9 cellular contexts compared by ENCODE assay signal in the genomic region with DNA sequence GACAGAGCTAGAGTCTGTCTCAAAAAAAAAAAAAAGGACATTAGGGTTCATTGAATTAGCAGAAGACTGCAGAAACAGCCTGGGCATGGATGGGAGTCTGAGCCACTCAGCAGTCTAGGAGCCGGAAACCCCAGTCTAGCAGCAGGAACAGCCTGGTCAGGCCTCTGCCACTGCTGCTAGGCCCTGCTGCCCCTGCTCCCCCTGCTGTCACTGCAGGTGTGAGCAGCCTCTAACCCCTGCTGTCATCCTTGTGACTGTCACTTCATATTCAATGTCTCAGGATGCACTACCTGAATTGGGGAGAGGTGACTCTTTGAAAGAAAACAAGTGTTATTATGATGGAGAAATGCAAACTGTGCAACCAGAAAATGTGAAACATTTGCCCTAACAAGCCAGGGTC. TPM values are rescaled to one million over a fixed set of nuclear protein-coding genes. Genes with fewer than 3 reads are reported as not detected.
A peak's percentile ranks its signal among the peaks of the same experiment; 100 is the strongest.
DNase-seq lines count a peak whose midpoint lies in the region; ATAC-seq, FAIRE-seq and TF ChIP-seq lines count a peak whose summit lies in the region.
"Had no signal": no experiment of that assay in that cellular context is flagged by ENCODE, and none has a peak within 500 bp of the region (broad histone marks: within the 10 kb centered on the region; RNA-seq: fewer than 3 reads in every experiment).

No MANE protein-coding gene starts in this region.

- TF ChIP-seq CTCF in GM20000 (IDR thresholded peaks at IDR 0.05; ENCODE audit: extremely low read depth, missing control alignments) (peak; percentile 62), brain microvascular endothelial cell (IDR thresholded peaks at IDR 0.05; ENCODE audit: low read depth, low read length, missing control alignments) (no peak)

- H3K27me3 ChIP-seq in CD8-positive, alpha-beta memory T cell (ENCODE audit: insufficient read depth, low read length, poor library complexity, severe bottlenecking), result no peaks in the 10 kb centered on the region
- H3K27me3 ChIP-seq in brain microvascular endothelial cell (replicated peaks), result no peaks in the 10 kb centered on the region
- H3K27me3 ChIP-seq in MG63, result no peaks in the 10 kb centered on the region

- ATAC-seq in left lobe of liver, result peak; percentile 89
- no peak for ATAC-seq in HG03354 (IDR thresholded peaks at IDR 0.05; ENCODE audit: poor library complexity, severe bottlenecking, unreplicated experiment)

- H3K9me3 ChIP-seq in CD8-positive, alpha-beta memory T cell (ENCODE audit: low read length), result no peaks in the 10 kb centered on the region
- no peaks in the 10 kb centered on the region for H3K9me3 ChIP-seq in MG63

- no peak overlapping the region for H3K4me3 ChIP-seq in CD8-positive, alpha-beta memory T cell (ENCODE audit: low read length)
- H3K4me3 ChIP-seq in brain microvascular endothelial cell (ENCODE audit: low read depth, low read length), result no peak overlapping the region
- H3K4me3 ChIP-seq in MG63, result no peak overlapping the region

- H3K36me3 ChIP-seq in CD8-positive, alpha-beta memory T cell (ENCODE audit: insufficient read depth, low read length), result no peaks in the 10 kb centered on the region
- no peaks in the 10 kb centered on the region for H3K36me3 ChIP-seq in brain microvascular endothelial cell (replicated peaks)
- H3K36me3 ChIP-seq in MG63, result no peaks in the 10 kb centered on the region

- H3K9me3 Mint-ChIP-seq in CD8-positive, alpha-beta memory T cell, result no peaks in the 10 kb centered on the region

- POLR2A ChIA-PET in CD8-positive, alpha-beta memory T cell (lab: Charles Lee), result interaction anchor here (0.7 to 1.1 kb wide), 2 partner anchors 11 to 130 kb away, joined by 3 to 5 read pairs; no protein-coding TSS in a partner anchor

- H3K27me3 Mint-ChIP-seq in CD8-positive, alpha-beta memory T cell, result no peaks in the 10 kb centered on the region

- H3K27ac Mint-ChIP-seq in CD8-positive, alpha-beta memory T cell, result no peak overlapping the region

- FAIRE-seq in H54 (lab: Jason Lieb, UNC), result no peak

- in situ Hi-C loops in brain microvascular endothelial cell (cut with HindIII; ENCODE audit: low pct_ligation_motif_present, low sequenced_read_pairs), result no loop called here

- H3K4me1 Mint-ChIP-seq in CD8-positive, alpha-beta memory T cell, result peaks cover 5 to 6% (median 5%) of the 10 kb centered on the region in 3 donors

- no peak overlapping the region for H3K4me3 Mint-ChIP-seq in CD8-positive, alpha-beta memory T cell

- H3K27ac ChIP-seq in CD8-positive, alpha-beta memory T cell (ENCODE audit: low read depth, low read length), result no peak overlapping the region
- no peak overlapping the region for H3K27ac ChIP-seq in brain microvascular endothelial cell

- peak; percentile 13 to 61 (median 44) for DNase-seq in CD8-positive, alpha-beta memory T cell
- DNase-seq in GM20000 (ENCODE audit: low spot score), result peak; percentile 46
- DNase-seq in activated CD4-positive, alpha-beta T cell treated with anti-CD3 and anti-CD28 coated beads, Interleukin-2, amount 50 U/mL, for 1 hour, result peak; percentile 32
- DNase-seq in left lobe of liver (ENCODE audit: low spot score), result no peak
- no peak for DNase-seq in H54 (ENCODE audit: insufficient read length, low spot score)
- no peak for DNase-seq in brain microvascular endothelial cell
- no peak for DNase-seq in MG63
- DNase-seq: cortex of kidney had no signal

- no peaks in the 10 kb centered on the region for H3K4me1 ChIP-seq in CD8-positive, alpha-beta memory T cell (ENCODE audit: insufficient read depth, low read length)

- CTCF ChIA-PET in CD8-positive, alpha-beta memory T cell (lab: Charles Lee), result interaction anchor here (0.7 to 1.3 kb wide), 2 partner anchors 57 to 59 kb away, joined by 3 read pairs; a partner anchor contains a TSS

- no peak for TF ChIP-seq POLR2A in H54 (IDR thresholded peaks at IDR 0.05; ENCODE audit: low read depth, low read length)

- H3K36me3 Mint-ChIP-seq in CD8-positive, alpha-beta memory T cell, result no peaks in the 10 kb centered on the region

RNA-seq across cellular contexts. Expression of a gene that starts 7.0 kb away (rescaled TPM):
- 100 to 1,000 TPM; 358 to 369 TPM for total RNA-seq in CD8-positive, alpha-beta memory T cell
- polyA plus RNA-seq in CD8-positive, alpha-beta memory T cell, result 41.4 TPM
- 174 TPM for total RNA-seq in left lobe of liver
- total RNA-seq in MG63 (2014; rRNA removed; shearing (Covaris generic); ENCODE audit: low replicate concordance), result 246 and 311 TPM in 2 replicates

RNA-seq across cellular contexts. Expression of a gene that starts 45.2 kb away (rescaled TPM):
- total RNA-seq in CD8-positive, alpha-beta memory T cell, result under 1 TPM; 0.13 to 0.33 TPM
- 0.45 TPM for polyA plus RNA-seq in CD8-positive, alpha-beta memory T cell
- total RNA-seq in left lobe of liver, result 15.2 TPM
- total RNA-seq in MG63 (2014; rRNA removed; shearing (Covaris generic); ENCODE audit: low replicate concordance), result 39.0 and 39.8 TPM in 2 replicates

RNA-seq across cellular contexts. Expression of a gene that starts 56.9 kb away (rescaled TPM):
- total RNA-seq in CD8-positive, alpha-beta memory T cell, result 10 to 100 TPM; 10.9 to 17.2 TPM
- not detected for polyA plus RNA-seq in CD8-positive, alpha-beta memory T cell
- not detected for total RNA-seq in left lobe of liver
- 0.26 TPM in 1 of 2 replicates, not detected in the other for total RNA-seq in MG63 (2014; rRNA removed; shearing (Covaris generic); ENCODE audit: low replicate concordance)

RNA-seq across cellular contexts. Expression of a gene that starts 58.1 kb away (rescaled TPM):
- not detected for total RNA-seq in CD8-positive, alpha-beta memory T cell
- not detected for polyA plus RNA-seq in CD8-positive, alpha-beta memory T cell
- total RNA-seq in left lobe of liver, result not detected
- not detected in 2 replicates for total RNA-seq in MG63 (2014; rRNA removed; shearing (Covaris generic); ENCODE audit: low replicate concordance)

Comparison
In these comparisons a context has a peak if more than half of its experiments do, and no peak if none do; other contexts are left out.
1. DNase-seq: peak in CD8-positive, alpha-beta memory T cell (5 of 5), GM20000 (single experiment) and activated CD4-positive, alpha-beta T cell treated with anti-CD3 and anti-CD28 coated beads, Interleukin-2, amount 50 U/mL, for 1 hour (single experiment); none in left lobe of liver (single experiment), H54 (single experiment), brain microvascular endothelial cell (single experiment) and MG63 (single experiment).
2. RNA of a gene that starts 45.2 kb away (total RNA-seq): 39.0 to 39.8 TPM in MG63 and 15.2 TPM in left lobe of liver (single experiment); 0.13 to 0.33 TPM in CD8-positive, alpha-beta memory T cell; every median in the first group is over 10 times any median in the second.